In the genomic region with DNA sequence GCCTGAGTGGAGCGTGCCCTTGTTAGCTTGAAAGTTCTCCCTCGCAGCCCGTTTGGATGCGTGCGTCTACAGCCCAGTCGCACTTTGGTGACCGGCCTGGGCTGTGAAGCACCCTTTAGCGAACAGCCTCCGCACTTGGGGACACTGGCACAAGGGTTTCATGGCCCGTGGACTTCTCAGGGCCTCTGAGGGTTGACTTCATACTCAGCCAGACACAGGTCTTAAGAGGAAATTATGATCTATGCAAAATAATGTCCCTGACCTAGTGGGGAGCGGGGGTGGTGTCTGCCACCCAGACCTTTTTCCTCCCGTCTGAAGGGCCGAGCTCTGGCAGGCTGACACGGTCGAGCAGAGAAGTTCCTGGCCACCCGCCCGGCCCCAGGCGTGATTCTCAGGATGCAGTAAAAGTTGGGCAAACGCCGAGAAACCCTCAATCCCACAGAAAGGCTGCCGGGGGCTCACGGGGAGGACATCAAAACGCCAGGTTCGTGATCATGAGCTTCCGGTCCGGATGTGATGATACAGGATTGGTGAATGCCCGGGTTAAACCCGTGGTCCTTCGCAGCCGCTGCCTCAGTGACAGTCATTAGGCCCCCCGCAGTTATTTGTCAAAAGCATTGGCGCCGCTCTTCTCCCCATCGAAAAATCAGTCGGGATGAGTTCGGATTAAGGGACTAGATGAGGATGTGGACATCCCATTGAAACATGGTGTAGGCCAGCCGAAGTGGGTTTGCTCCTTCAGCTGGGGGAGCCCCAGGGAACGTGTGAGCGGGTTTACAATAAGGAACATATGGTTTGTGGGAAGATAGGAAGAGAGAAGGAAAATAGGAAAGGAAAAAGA, we compare ENCODE assay signal across 23 cellular contexts. TPM values are rescaled to one million over a fixed set of nuclear protein-coding genes. Genes with fewer than 3 reads are reported as not detected.
DNase-seq lines count a peak whose midpoint lies in the region; ATAC-seq and TF ChIP-seq lines count a peak whose summit lies in the region.
"Had no signal": no experiment of that assay in that cellular context is flagged by ENCODE, and none has a peak within 500 bp of the region (broad histone marks: within the 10 kb centered on the region; RNA-seq: fewer than 3 reads in every experiment).

No MANE protein-coding gene starts in this region.

- H2BK20ac ChIP-seq in IMR-90 (ENCODE audit: low read depth, low read length): no peak overlapping the region

- no peak overlapping the region for H3K18ac ChIP-seq in IMR-90 (ENCODE audit: low read depth, low read length)

- CTCF ChIA-PET in IMR-90 (lab: Yijun Ruan, JAX): interaction anchor here (0.9 kb wide), 1 partner anchor 69 kb away, joined by 3 read pairs; no protein-coding TSS in a partner anchor

- H3K9me3 ChIP-seq in IMR-90 (ENCODE audit: control insufficient read depth, insufficient read depth, low read length) (peaks cover 23% of the 10 kb centered on the region), endodermal cell (ENCODE audit: control insufficient read depth, low read length) (no peaks in the 10 kb centered on the region)
- H3K9me3 ChIP-seq: pancreas, uterus had no signal

- H3K4me3 ChIP-seq in IMR-90 (ENCODE audit: insufficient read depth, low read depth, low read length): no peak overlapping the region
- H3K4me3 ChIP-seq in endodermal cell (ENCODE audit: low read length): no peak overlapping the region
- H3K4me3 ChIP-seq: pancreas, uterus had no signal

- peaks cover 4 to 6% of the 10 kb centered on the region in 2 donors for H3K9me3 Mint-ChIP-seq in activated T-cell treated with anti-CD3 and anti-CD28 coated beads, Interleukin-2, amount 50 U/mL, for 72 hours
- peaks cover 3% of the 10 kb centered on the region for H3K9me3 Mint-ChIP-seq in activated T-cell treated with anti-CD3 and anti-CD28 coated beads, Interleukin-2, amount 50 U/mL, for 24 hours
- H3K9me3 Mint-ChIP-seq in endodermal cell: peaks cover 3% of the 10 kb centered on the region
- H3K9me3 Mint-ChIP-seq: activated naive CD4-positive, alpha-beta T cell treated with anti-CD3 and anti-CD28 coated beads, Interleukin-2, amount 50 U/mL, for 24 hours had no signal

- in situ Hi-C loops in IMR-90 (cut with MboI; ENCODE audit: low sequenced_read_pairs): no loop called here

- H4K5ac ChIP-seq in IMR-90 (ENCODE audit: low read depth, low read length): no peak overlapping the region

- ATAC-seq in activated T-cell treated with anti-CD3 and anti-CD28 coated beads, Interleukin-2, amount 50 U/mL, for 72 hours (replicated peaks in 1 of 2): no peak
- ATAC-seq in IMR-90 (ENCODE audit: low read depth) (no peak), left colon (no peak), HG02938 (IDR thresholded peaks at IDR 0.05; ENCODE audit: unreplicated experiment) (no peak)
- ATAC-seq: activated CD4-positive, CD25-positive, alpha-beta regulatory T cell treated with anti-CD3 and anti-CD28 coated beads, Interleukin-2, amount 50 U/mL, for 24 hours; pancreas; PC-3 had no signal

- no peak for TF ChIP-seq RAD21 in IMR-90 (IDR thresholded peaks at IDR 0.05; ENCODE audit: low read length)

- H3K23ac ChIP-seq in IMR-90 (ENCODE audit: low read depth, low read length): no peak overlapping the region

- H2BK15ac ChIP-seq in IMR-90 (ENCODE audit: low read depth, low read length): no peak overlapping the region

- H3K9ac ChIP-seq in IMR-90 (ENCODE audit: low read depth, low read length): no peak overlapping the region
- H3K9ac ChIP-seq in endodermal cell (ENCODE audit: extremely low read depth, low read length, poor library complexity, severe bottlenecking): no peak overlapping the region

- H3K27me3 Mint-ChIP-seq in activated T-cell treated with anti-CD3 and anti-CD28 coated beads, Interleukin-2, amount 50 U/mL, for 72 hours (ENCODE audit: low read depth): peaks cover 97% of the 10 kb centered on the region
- peaks cover 99% of the 10 kb centered on the region for H3K27me3 Mint-ChIP-seq in activated T-cell treated with anti-CD3 and anti-CD28 coated beads, Interleukin-2, amount 50 U/mL, for 24 hours
- H3K27me3 Mint-ChIP-seq in endodermal cell (ENCODE audit: insufficient read depth): peaks cover 100% of the 10 kb centered on the region

- H2BK120ac ChIP-seq in IMR-90 (ENCODE audit: low read depth, low read length): no peak overlapping the region

- H4K20me1 ChIP-seq in IMR-90 (ENCODE audit: insufficient read depth, low read length): no peaks in the 10 kb centered on the region

- no peak overlapping the region for H2AK5ac ChIP-seq in IMR-90 (ENCODE audit: low read depth, low read length)

- no peak for TF ChIP-seq POLR2A in IMR-90 (IDR thresholded peaks at IDR 0.05; ENCODE audit: low read depth, low read length)

- no peaks in the 10 kb centered on the region for H3K79me1 ChIP-seq in IMR-90 (ENCODE audit: low read depth in 1 of 2, low read length in 2 of 2)

- H3K56ac ChIP-seq in IMR-90 (ENCODE audit: extremely low read depth, insufficient read depth, low read length): no peak overlapping the region

- DNase-seq in activated T-cell treated with anti-CD3 and anti-CD28 coated beads, Interleukin-2, amount 50 U/mL, for 72 hours: no peak
- no peak for DNase-seq in activated T-cell treated with anti-CD3 and anti-CD28 coated beads, Interleukin-2, amount 50 U/mL, for 24 hours
- DNase-seq in IMR-90: no peak
- DNase-seq in endodermal cell: peak; percentile 75
- peak; percentile 58 for DNase-seq in retina
- DNase-seq in left colon: no peak
- no peak for DNase-seq in activated CD4-positive, CD25-positive, alpha-beta regulatory T cell treated with anti-CD3 and anti-CD28 coated beads, Interleukin-2, amount 50 U/mL, for 72 hours
- DNase-seq: CD8-positive, alpha-beta memory T cell; DND-41; HCEC 1CT; NCI-H1436; NCI-H2171; NCI-H748 treated with DMSO at 0.1 percent for 48 hours; PC-3; SIG-M5; stimulated activated CD4-positive, alpha-beta T cell treated with anti-CD3 and anti-CD28 coated beads, Interleukin-1b, Interleukin-23, amount 100 ng/mL, for 48 hours; uterus had no signal

- H3K27ac ChIP-seq in IMR-90 (ENCODE audit: insufficient read depth, low read length) (no peak overlapping the region), endodermal cell (ENCODE audit: low read depth, low read length) (no peak overlapping the region)
- H3K27ac ChIP-seq: pancreas, uterus had no signal

- H3K4me1 Mint-ChIP-seq in activated T-cell treated with anti-CD3 and anti-CD28 coated beads, Interleukin-2, amount 50 U/mL, for 72 hours (ENCODE audit: low read depth): peaks cover 59% of the 10 kb centered on the region
- peaks cover 40% of the 10 kb centered on the region for H3K4me1 Mint-ChIP-seq in activated T-cell treated with anti-CD3 and anti-CD28 coated beads, Interleukin-2, amount 50 U/mL, for 24 hours (ENCODE audit: low read depth)
- peaks cover 53% of the 10 kb centered on the region for H3K4me1 Mint-ChIP-seq in endodermal cell

- TF ChIP-seq CTCF in IMR-90 (conservative IDR thresholded peaks at IDR 0.05; ENCODE audit: low read depth, low read length) (no peak), endodermal cell (conservative IDR thresholded peaks at IDR 0.05) (no peak)

- intact Hi-C loops in IMR-90 (cut with micrococcal nuclease) (no loop called here), left colon (cut with DNase I, micrococcal nuclease) (no loop called here)

- 3% methylated on average over 16 of the region's 39 CpGs; no CpG with 5 or more reads in 1 of the 2 experiments for WGBS in IMR-90 (ENCODE audit: extremely low coverage in 2 of 2, insufficient read length in 1 of 2), 2 experiments
- WGBS in endodermal cell (ENCODE audit: insufficient coverage in 1 of 2, insufficient read length in 1 of 2), 2 experiments: 3 to 12% methylated on average over 28 to 39 of the region's 39 CpGs

- H2AFZ ChIP-seq in IMR-90 (replicated peaks; ENCODE audit: low read length, poor library complexity): peak overlapping the region; percentile 68

- H3K4me3 Mint-ChIP-seq in activated T-cell treated with anti-CD3 and anti-CD28 coated beads, Interleukin-2, amount 50 U/mL, for 72 hours: peak overlapping the region; percentile 25 to 39
- no peak overlapping the region for H3K4me3 Mint-ChIP-seq in activated T-cell treated with anti-CD3 and anti-CD28 coated beads, Interleukin-2, amount 50 U/mL, for 24 hours
- H3K4me3 Mint-ChIP-seq in endodermal cell: peak overlapping the region; percentile 14
- H3K4me3 Mint-ChIP-seq: activated naive CD4-positive, alpha-beta T cell treated with anti-CD3 and anti-CD28 coated beads, Interleukin-2, amount 50 U/mL, for 24 hours had no signal

- H2AK9ac ChIP-seq in IMR-90 (replicated peaks; ENCODE audit: low read depth, low read length, poor library complexity): no peak overlapping the region

- H3K9me1 ChIP-seq in IMR-90 (ENCODE audit: insufficient read depth, low read length): no peaks in the 10 kb centered on the region

- no peak overlapping the region for H2BK5ac ChIP-seq in IMR-90 (ENCODE audit: low read depth, low read length, poor library complexity, severe bottlenecking)

- no peak overlapping the region for H4K91ac ChIP-seq in IMR-90 (ENCODE audit: insufficient read depth, low read depth, low read length)

- dilution Hi-C loops in IMR-90 (cut with HindIII; ENCODE audit: low sequenced_read_pairs, unreplicated experiment): no loop called here

- no TSS peak for BruUV-seq in IMR-90 (replicated peaks; lab: Mats Ljungman, UMichigan)

- POLR2A ChIA-PET in IMR-90 (lab: Charles Lee; ENCODE audit: unreplicated experiment): no interaction called here

- H3K14ac ChIP-seq in IMR-90 (replicated peaks; ENCODE audit: low read depth, low read length): no peak overlapping the region

- peaks cover 10 to 22% of the 10 kb centered on the region in 2 donors for H3K36me3 Mint-ChIP-seq in activated T-cell treated with anti-CD3 and anti-CD28 coated beads, Interleukin-2, amount 50 U/mL, for 72 hours (ENCODE audit: insufficient read depth in 2 of 2)
- no peaks in the 10 kb centered on the region for H3K36me3 Mint-ChIP-seq in activated T-cell treated with anti-CD3 and anti-CD28 coated beads, Interleukin-2, amount 50 U/mL, for 24 hours (ENCODE audit: low read depth)
- no peaks in the 10 kb centered on the region for H3K36me3 Mint-ChIP-seq in endodermal cell (ENCODE audit: low read depth)

- H3K27ac Mint-ChIP-seq in activated T-cell treated with anti-CD3 and anti-CD28 coated beads, Interleukin-2, amount 50 U/mL, for 72 hours: peak overlapping the region; percentile 61
- H3K27ac Mint-ChIP-seq in activated T-cell treated with anti-CD3 and anti-CD28 coated beads, Interleukin-2, amount 50 U/mL, for 24 hours: no peak overlapping the region
- no peak overlapping the region for H3K27ac Mint-ChIP-seq in endodermal cell
- H3K27ac Mint-ChIP-seq: activated naive CD4-positive, alpha-beta T cell treated with anti-CD3 and anti-CD28 coated beads, Interleukin-2, amount 50 U/mL, for 24 hours had no signal

- H4K8ac ChIP-seq in IMR-90 (ENCODE audit: low read depth in 2 of 2, low read length in 2 of 2): no peak overlapping the region

- H3K4ac ChIP-seq in IMR-90 (ENCODE audit: low read depth, low read length): no peak overlapping the region

- H3K4me2 ChIP-seq in IMR-90 (ENCODE audit: low read depth, low read length): no peak overlapping the region

- H3K4me1 ChIP-seq in IMR-90 (ENCODE audit: control insufficient read depth, insufficient read depth, low read length) (peaks cover 2% of the 10 kb centered on the region; the same call in 1 of the 2 replicates), endodermal cell (ENCODE audit: control insufficient read depth, insufficient read depth, low read length) (peaks cover 3% of the 10 kb centered on the region)

- H3K27me3 ChIP-seq in IMR-90 (ENCODE audit: control insufficient read depth, insufficient read depth, low read length) (peaks cover 100% of the 10 kb centered on the region), endodermal cell (ENCODE audit: control insufficient read depth, insufficient read depth, low read length, poor library complexity, severe bottlenecking) (peaks cover 100% of the 10 kb centered on the region)

- H3K36me3 ChIP-seq in IMR-90 (ENCODE audit: control insufficient read depth, insufficient read depth, low read length): no peaks in the 10 kb centered on the region
- no peaks in the 10 kb centered on the region for H3K36me3 ChIP-seq in endodermal cell (ENCODE audit: control insufficient read depth, insufficient read depth, low read length)
- H3K36me3 ChIP-seq: pancreas, uterus had no signal

RNA-seq across cellular contexts. Expression of gene PAX3, which starts 3.6 kb away (rescaled TPM):
- not detected for total RNA-seq in activated T-cell treated with anti-CD3 and anti-CD28 coated beads, Interleukin-2, amount 50 U/mL, for 72 hours
- total RNA-seq in IMR-90 (2012; rRNA removed) (not detected in 2 replicates), endodermal cell (not detected), left colon (not detected)
- not detected in 2 replicates for polyA plus RNA-seq in IMR-90 (2012; rRNA removed)
- not detected in 2 replicates for polyA plus RNA-seq in IMR-90 (2012; cell fraction: cytosol; rRNA removed)
- polyA plus RNA-seq in IMR-90 (2012; cell fraction: nucleus; rRNA removed; ENCODE audit: low replicate concordance): not detected in 2 replicates
- 89.3 TPM for polyA plus RNA-seq in endodermal cell (2013, experiment 1 of 2)
- polyA plus RNA-seq in endodermal cell (2013, experiment 2 of 2): 69.3 TPM
- total RNA-seq: CD8-positive, alpha-beta memory T cell; liver; pancreas; PC-3; T-helper 2 cell treated with Interferon-gamma antibody and Interleukin-4, amounts not matched to agents 100 ng/mL and 5 ng/mL, for 36 hours; uterus had no signal
- polyA plus RNA-seq: CD8-positive, alpha-beta memory T cell; liver; pancreas had no signal

Comparison
In these comparisons a context has a peak if more than half of its experiments do, and no peak if none do; other contexts are left out.
1. DNase-seq: peak in endodermal cell (single experiment) and retina (single experiment); none in activated T-cell treated with anti-CD3 and anti-CD28 coated beads, Interleukin-2, amount 50 U/mL, for 72 hours (0 of 2), activated T-cell treated with anti-CD3 and anti-CD28 coated beads, Interleukin-2, amount 50 U/mL, for 24 hours (single experiment), IMR-90 (single experiment), left colon (0 of 2) and activated CD4-positive, CD25-positive, alpha-beta regulatory T cell treated with anti-CD3 and anti-CD28 coated beads, Interleukin-2, amount 50 U/mL, for 72 hours (single experiment).